Comparison of ENCODE assay signal across 7 cellular contexts in the genomic region with DNA sequence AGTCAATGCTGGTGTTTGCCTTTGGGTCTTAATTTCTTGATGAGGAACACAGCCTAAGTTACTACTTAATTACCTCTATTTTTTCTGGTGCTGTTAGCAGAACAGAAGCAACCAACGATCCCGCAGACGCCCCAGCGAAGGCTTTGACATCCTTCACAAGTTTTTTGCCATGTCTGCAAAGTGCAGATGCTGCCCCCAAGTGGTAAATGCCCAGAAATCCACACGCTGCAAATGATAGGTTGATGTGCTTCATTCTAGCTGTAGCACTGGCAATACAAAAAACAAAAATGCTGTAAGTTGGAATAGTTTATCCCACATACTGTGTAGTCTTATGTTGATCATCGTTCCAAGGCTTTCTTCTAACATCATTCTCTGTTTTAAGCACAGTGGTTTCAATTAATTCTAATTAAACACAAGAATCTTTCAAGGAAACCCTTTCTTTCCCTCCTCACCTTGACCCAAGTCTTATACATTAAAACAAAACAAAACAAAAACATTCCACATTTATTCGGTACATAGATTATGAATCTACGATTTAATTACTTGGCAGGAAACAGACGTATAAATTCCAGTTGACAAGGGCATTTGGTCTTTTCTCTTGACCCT. TPM values are rescaled to one million over a fixed set of nuclear protein-coding genes. Genes with fewer than 3 reads are reported as not detected.
DNase-seq lines count a peak whose midpoint lies in the region; ATAC-seq and TF ChIP-seq lines count a peak whose summit lies in the region.

No MANE protein-coding gene starts in this region.

- no peak overlapping the region for H3K4ac ChIP-seq in mesendoderm (ENCODE audit: low read depth, low read length)

- H3K18ac ChIP-seq in mesendoderm (ENCODE audit: low read length): no peak overlapping the region

- DNase-seq in NCI-H345 (lab: John Stamatoyannopoulos, UW): peak; percentile 69
- peak; percentile 74 for DNase-seq in activated CD4-positive, alpha-beta T cell treated with anti-CD3 and anti-CD28 coated beads, Interleukin-2, amount 10 ng/mL, durations not matched to agents 7 days and 5 days
- DNase-seq in dermis microvascular lymphatic vessel endothelial cell (ENCODE audit: low read depth in 2 of 2): peak; percentile 55 to 62
- DNase-seq in mesendoderm: peak; percentile 75
- peak; percentile 52 for DNase-seq in stimulated activated CD8-positive, alpha-beta memory T cell treated with anti-CD3 and anti-CD28 coated beads, Interleukin-4, amount 100 ng/mL, for 48 hours

- POLR2A ChIA-PET in activated CD4-positive, alpha-beta T cell treated with anti-CD3 and anti-CD28 coated beads, Interleukin-2, amount 10 ng/mL, durations not matched to agents 7 days and 5 days (lab: Charles Lee): no interaction called here

- TF ChIP-seq CTCF in GM12875 (IDR thresholded peaks at IDR 0.05; ENCODE audit: borderline replicate concordance, insufficient read depth, low read depth, low read length): peak; percentile 73

- H3K56ac ChIP-seq in mesendoderm (ENCODE audit: low read length): no peak overlapping the region

- no peaks in the 10 kb centered on the region for H3K79me2 ChIP-seq in mesendoderm (ENCODE audit: control insufficient read depth, insufficient read depth, low read length)

- no peaks in the 10 kb centered on the region for H3K36me3 ChIP-seq in mesendoderm (ENCODE audit: control insufficient read depth, insufficient read depth, low read length)

- H3K27me3 ChIP-seq in mesendoderm (ENCODE audit: insufficient read depth, low read length, poor library complexity): no peaks in the 10 kb centered on the region

- no peaks in the 10 kb centered on the region for H3K9me3 Mint-ChIP-seq in activated CD4-positive, alpha-beta T cell treated with anti-CD3 and anti-CD28 coated beads, Interleukin-2, amount 10 ng/mL, durations not matched to agents 7 days and 5 days

- H3K9ac ChIP-seq in mesendoderm (ENCODE audit: low read length): no peak overlapping the region

- no peak overlapping the region for H3K4me2 ChIP-seq in mesendoderm (ENCODE audit: low read length)

- no peak overlapping the region for H2BK15ac ChIP-seq in mesendoderm (replicated peaks; ENCODE audit: low read depth)

- no peaks in the 10 kb centered on the region for H3K27me3 Mint-ChIP-seq in activated CD4-positive, alpha-beta T cell treated with anti-CD3 and anti-CD28 coated beads, Interleukin-2, amount 10 ng/mL, durations not matched to agents 7 days and 5 days

- H3K27ac Mint-ChIP-seq in activated CD4-positive, alpha-beta T cell treated with anti-CD3 and anti-CD28 coated beads, Interleukin-2, amount 10 ng/mL, durations not matched to agents 7 days and 5 days: peak overlapping the region; percentile 76

- peak overlapping the region; percentile 48 for H3K4me3 Mint-ChIP-seq in activated CD4-positive, alpha-beta T cell treated with anti-CD3 and anti-CD28 coated beads, Interleukin-2, amount 10 ng/mL, durations not matched to agents 7 days and 5 days

- no peak overlapping the region for H2BK120ac ChIP-seq in mesendoderm (ENCODE audit: low read depth, low read length)

- no peaks in the 10 kb centered on the region for H3K79me1 ChIP-seq in mesendoderm (ENCODE audit: low read length)

- no peaks in the 10 kb centered on the region for H3K4me1 ChIP-seq in mesendoderm (ENCODE audit: control insufficient read depth, low read depth, low read length)

- CTCF ChIA-PET in activated CD4-positive, alpha-beta T cell treated with anti-CD3 and anti-CD28 coated beads, Interleukin-2, amount 10 ng/mL, durations not matched to agents 7 days and 5 days (lab: Charles Lee): no interaction called here

- no peak overlapping the region for H2BK5ac ChIP-seq in mesendoderm (ENCODE audit: low read length)

- H3K23ac ChIP-seq in mesendoderm (ENCODE audit: low read length): no peak overlapping the region

- peak; percentile 41 for ATAC-seq in HG03060 (IDR thresholded peaks at IDR 0.05; ENCODE audit: low read depth, unreplicated experiment)

- no peak overlapping the region for H4K5ac ChIP-seq in mesendoderm (ENCODE audit: low read length)

- H2AK5ac ChIP-seq in mesendoderm (ENCODE audit: low read length): no peak overlapping the region

- no peak overlapping the region for H3K4me3 ChIP-seq in GM12875 (ENCODE audit: low read depth, low read length)
- no peak overlapping the region for H3K4me3 ChIP-seq in mesendoderm (ENCODE audit: low read length)

- H3K27ac ChIP-seq in mesendoderm (ENCODE audit: low read depth, low read length): no peak overlapping the region

- H4K8ac ChIP-seq in mesendoderm (ENCODE audit: low read depth, low read length): no peak overlapping the region

- peaks cover 1% of the 10 kb centered on the region for H3K36me3 Mint-ChIP-seq in activated CD4-positive, alpha-beta T cell treated with anti-CD3 and anti-CD28 coated beads, Interleukin-2, amount 10 ng/mL, durations not matched to agents 7 days and 5 days (ENCODE audit: low read depth)

- no CpG with 5 or more reads among the region's 9 CpGs for WGBS in mesendoderm (ENCODE audit: extremely low coverage, insufficient coverage, low lambda C conversion rate)

- H3K4me1 Mint-ChIP-seq in activated CD4-positive, alpha-beta T cell treated with anti-CD3 and anti-CD28 coated beads, Interleukin-2, amount 10 ng/mL, durations not matched to agents 7 days and 5 days: peaks cover 21% of the 10 kb centered on the region

RNA-seq across cellular contexts. Expression of a gene that starts 1.2 kb away (rescaled TPM):
- 1 to 10 TPM; 5.9 to 6.1 TPM for total RNA-seq in activated CD4-positive, alpha-beta T cell treated with anti-CD3 and anti-CD28 coated beads, Interleukin-2, amount 10 ng/mL, durations not matched to agents 7 days and 5 days
- total RNA-seq in dermis microvascular lymphatic vessel endothelial cell: 10.1 and 13.0 TPM in 2 replicates
- 19.0 TPM for polyA plus RNA-seq in mesendoderm (2013, experiment 1 of 2)
- polyA plus RNA-seq in mesendoderm (2013, experiment 2 of 2): 19.3 TPM
